In the genomic region with DNA sequence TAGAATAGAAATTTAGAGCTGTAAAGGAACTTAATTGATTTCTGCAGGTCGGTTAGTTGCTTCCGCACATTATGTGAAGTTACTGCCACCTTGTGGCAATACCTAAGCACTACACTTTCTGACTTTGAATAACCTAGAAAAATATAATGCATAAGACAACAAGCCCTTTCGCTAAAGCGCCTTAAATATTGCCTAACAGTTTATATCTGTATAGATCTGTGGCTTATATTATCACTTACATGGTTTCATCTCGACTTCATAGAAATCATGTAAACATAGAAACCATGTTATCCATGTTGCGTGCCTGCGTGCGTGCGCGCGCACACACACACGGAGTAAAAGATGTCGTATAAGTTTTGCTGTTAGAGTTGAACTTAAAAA, we compare ENCODE assay signal across 8 cellular contexts. TPM values are rescaled to one million over a fixed set of nuclear protein-coding genes. Genes with fewer than 3 reads are reported as not detected.
DNase-seq lines count a peak whose midpoint lies in the region; ATAC-seq and TF ChIP-seq lines count a peak whose summit lies in the region.

No MANE protein-coding gene starts in this region.

- H3K4me3 Mint-ChIP-seq in glutamatergic neuron (ENCODE audit: unreplicated experiment): peak overlapping the region; percentile 83
- peak overlapping the region; percentile 76 for H3K4me3 Mint-ChIP-seq in osteocyte (ENCODE audit: unreplicated experiment)

- peak; percentile 47 for ATAC-seq in HG03025 (IDR thresholded peaks at IDR 0.05; ENCODE audit: low FRiP score, unreplicated experiment)
- ATAC-seq in activated naive CD4-positive, alpha-beta T cell treated with anti-CD3 and anti-CD28 coated beads, Interleukin-2, amount 50 U/mL, for 72 hours: peak; percentile 30 to 60

- H3K27me3 Mint-ChIP-seq in glutamatergic neuron (ENCODE audit: unreplicated experiment) (peaks cover 1% of the 10 kb centered on the region), osteocyte (ENCODE audit: unreplicated experiment) (peaks cover 2% of the 10 kb centered on the region)

- H3K4me1 Mint-ChIP-seq in glutamatergic neuron (ENCODE audit: low read depth, unreplicated experiment) (peaks cover 15% of the 10 kb centered on the region), osteocyte (ENCODE audit: unreplicated experiment) (peaks cover 16% of the 10 kb centered on the region)

- H3K9me3 Mint-ChIP-seq in activated naive CD4-positive, alpha-beta T cell treated with anti-CD3 and anti-CD28 coated beads, Interleukin-2, amount 50 U/mL, for 72 hours: peaks cover 0 to 2% of the 10 kb centered on the region in 2 donors
- H3K9me3 Mint-ChIP-seq in glutamatergic neuron (ENCODE audit: unreplicated experiment) (no peaks in the 10 kb centered on the region), osteocyte (ENCODE audit: unreplicated experiment) (no peaks in the 10 kb centered on the region)

- peak; percentile 41 to 65 for DNase-seq in activated CD4-positive, alpha-beta T cell treated with anti-CD3 and anti-CD28 coated beads for 4 hours
- no peak for DNase-seq in activated CD4-positive, alpha-beta T cell treated with anti-CD3 and anti-CD28 coated beads for 1 hour
- peak; percentile 71 for DNase-seq in NCI-H82 (lab: John Stamatoyannopoulos, UW)
- DNase-seq in activated naive CD4-positive, alpha-beta T cell treated with anti-CD3 and anti-CD28 coated beads, Interleukin-2, amount 50 U/mL, for 72 hours (ENCODE audit: low spot score in 2 of 2): peak in 1 of 2 donors; percentile 51
- no peak for DNase-seq in glutamatergic neuron
- DNase-seq in osteocyte (ENCODE audit: extremely low spot score, unreplicated experiment): no peak
- no peak for DNase-seq in cortex of kidney (lab: John Stamatoyannopoulos, UW)

- peaks cover 0 to 10% of the 10 kb centered on the region in 2 donors for H3K36me3 Mint-ChIP-seq in activated naive CD4-positive, alpha-beta T cell treated with anti-CD3 and anti-CD28 coated beads, Interleukin-2, amount 50 U/mL, for 72 hours
- no peaks in the 10 kb centered on the region for H3K36me3 Mint-ChIP-seq in glutamatergic neuron (ENCODE audit: unreplicated experiment)
- no peaks in the 10 kb centered on the region for H3K36me3 Mint-ChIP-seq in osteocyte (ENCODE audit: unreplicated experiment)

- peak; percentile 98 for TF ChIP-seq CTCF in glutamatergic neuron (IDR thresholded peaks at IDR 0.05; ENCODE audit: partially characterized antibody, unreplicated experiment)
- peak; percentile 95 for TF ChIP-seq CTCF in osteocyte (IDR thresholded peaks at IDR 0.05)

- peak overlapping the region in 1 of 2 donors; percentile 34 for H3K27ac Mint-ChIP-seq in activated naive CD4-positive, alpha-beta T cell treated with anti-CD3 and anti-CD28 coated beads, Interleukin-2, amount 50 U/mL, for 72 hours
- no peak overlapping the region for H3K27ac Mint-ChIP-seq in glutamatergic neuron (ENCODE audit: unreplicated experiment)
- H3K27ac Mint-ChIP-seq in osteocyte (ENCODE audit: unreplicated experiment): peak overlapping the region; percentile 94

RNA-seq across cellular contexts. Expression of a gene that starts 10.9 kb away (rescaled TPM):
- total RNA-seq in activated naive CD4-positive, alpha-beta T cell treated with anti-CD3 and anti-CD28 coated beads, Interleukin-2, amount 50 U/mL, for 72 hours: 100 to 1,000 TPM; 226 to 314 TPM
- 0.86 TPM for total RNA-seq in glutamatergic neuron (ENCODE audit: unreplicated experiment)
- total RNA-seq in osteocyte: 62.4 and 65.9 TPM in 2 replicates

Comparison
In these comparisons a context has a peak if more than half of its experiments do, and no peak if none do; other contexts are left out.
1. DNase-seq: peak in activated CD4-positive, alpha-beta T cell treated with anti-CD3 and anti-CD28 coated beads for 4 hours (2 of 2) and NCI-H82 (single experiment); none in activated CD4-positive, alpha-beta T cell treated with anti-CD3 and anti-CD28 coated beads for 1 hour (single experiment), glutamatergic neuron (single experiment), osteocyte (single experiment) and cortex of kidney (single experiment).
2. RNA of a gene that starts 10.9 kb away (total RNA-seq): 226 to 314 TPM in activated naive CD4-positive, alpha-beta T cell treated with anti-CD3 and anti-CD28 coated beads, Interleukin-2, amount 50 U/mL, for 72 hours and 62.4 to 65.9 TPM in osteocyte; 0.86 TPM in glutamatergic neuron (single experiment); every median in the first group is over 10 times any median in the second.